Comparison of ENCODE assay signal across 22 cellular contexts in genomic region chrX:70089575-70090297, GRCh38. TPM values are rescaled to one million over a fixed set of nuclear protein-coding genes. Genes with fewer than 3 reads are reported as not detected.
DNase-seq lines count a peak whose midpoint lies in the region; ATAC-seq and TF ChIP-seq lines count a peak whose summit lies in the region.
"Had no signal": no experiment of that assay in that cellular context is flagged by ENCODE, and none has a peak within 500 bp of the region (broad histone marks: within the 10 kb centered on the region; RNA-seq: fewer than 3 reads in every experiment).

No MANE protein-coding gene starts in this region.

- DNase-seq in AG08396 (ENCODE audit: low spot score) (peak; percentile 23), brain microvascular endothelial cell (peak; percentile 29), hepatic stellate cell (ENCODE audit: low spot score) (peak; percentile 41), anterior cingulate cortex (lab: John Stamatoyannopoulos, UW) (no peak), mucosa of gallbladder (ENCODE audit: low spot score) (no peak)
- DNase-seq: activated CD4-positive, alpha-beta T cell treated with anti-CD3 and anti-CD28 coated beads for 4 hours; activated naive CD8-positive, alpha-beta T cell treated with anti-CD3 and anti-CD28 coated beads, Interleukin-2, amount 50 U/mL, for 24 hours; effector CD4-positive, alpha-beta T cell; foreskin melanocyte; left ventricle myocardium superior; NCI-H1436; NCI-H2227 treated with DMSO at 0.1 percent for 48 hours; occipital lobe; right cardiac atrium; stimulated activated naive B cell treated with anti-CD40 and anti-IgM and Interleukin-4, amounts not matched to agents 10 μg/mL and 1 μg/mL and 100 μg/mL, for 72 hours; T1000; tibial artery had no signal

- H3K9me3 ChIP-seq in HEK293 (ENCODE audit: control insufficient read depth, insufficient read depth, low read depth, low read length) = no peaks in the 10 kb centered on the region
- H3K9me3 ChIP-seq: tibial artery had no signal

- POLR2A ChIA-PET in HEK293 (lab: Yijun Ruan, JAX) = no interaction called here

- TF ChIP-seq CTCF in HEK293 (tag by site-specific recombination; IDR thresholded peaks at IDR 0.05) (no peak), brain microvascular endothelial cell (IDR thresholded peaks at IDR 0.05; ENCODE audit: low read depth, low read length, missing control alignments) (no peak)

- ATAC-seq in GM18873 (IDR thresholded peaks at IDR 0.05; ENCODE audit: low FRiP score, unreplicated experiment) (no peak), HG03135 (IDR thresholded peaks at IDR 0.05; ENCODE audit: unreplicated experiment) (no peak)
- ATAC-seq: activated naive CD8-positive, alpha-beta T cell treated with anti-CD3 and anti-CD28 coated beads, Interleukin-2, amount 50 U/mL, for 24 hours; left ventricle myocardium superior; Panc1; right cardiac atrium; stimulated activated naive B cell treated with anti-CD40 and anti-IgM and Interleukin-4, amounts not matched to agents 10 μg/mL and 1 μg/mL and 100 μg/mL, for 72 hours had no signal

- H3K4me1 ChIP-seq in HEK293 (ENCODE audit: control insufficient read depth, insufficient read depth, low read length) = 0 out of 2 replicates have a peak, but pooled peaks cover 4% of the 10 kb centered on the region
- H3K4me1 ChIP-seq: tibial artery had no signal

- in situ Hi-C loops in brain microvascular endothelial cell (cut with HindIII; ENCODE audit: low pct_ligation_motif_present, low sequenced_read_pairs) = no loop called here

- H3K4me3 ChIP-seq in HEK293 (ENCODE audit: low read depth, low read length) (no peak overlapping the region), brain microvascular endothelial cell (ENCODE audit: low read depth, low read length) (no peak overlapping the region)
- H3K4me3 ChIP-seq: tibial artery had no signal

- no peaks in the 10 kb centered on the region for H3K27me3 ChIP-seq in brain microvascular endothelial cell (replicated peaks)
- H3K27me3 ChIP-seq: tibial artery had no signal

- CTCF ChIA-PET in HEK293 (lab: Yijun Ruan, JAX) = interaction anchor here (0.6 kb wide), 1 partner anchor 610 kb away, joined by 3 read pairs; no protein-coding TSS in a partner anchor

- no peaks in the 10 kb centered on the region for H3K36me3 ChIP-seq in HEK293 (ENCODE audit: control insufficient read depth in 2 of 2, insufficient read depth in 1 of 2, low read length in 2 of 2)
- no peaks in the 10 kb centered on the region for H3K36me3 ChIP-seq in brain microvascular endothelial cell (replicated peaks)
- H3K36me3 ChIP-seq: tibial artery had no signal

- H3K27ac ChIP-seq in HEK293 (ENCODE audit: extremely low read depth, low read depth, low read length) (no peak overlapping the region), brain microvascular endothelial cell (no peak overlapping the region)
- H3K27ac ChIP-seq: tibial artery had no signal

TF ChIP-seq in HEK293, 187 proteins besides CTCF, POLR2A, EP300 and RAD21:
- peak; percentile 99 for TF ChIP-seq PRDM1 (tag by site-specific recombination; IDR thresholded peaks at IDR 0.05)
- TF ChIP-seq, protein P1, sequence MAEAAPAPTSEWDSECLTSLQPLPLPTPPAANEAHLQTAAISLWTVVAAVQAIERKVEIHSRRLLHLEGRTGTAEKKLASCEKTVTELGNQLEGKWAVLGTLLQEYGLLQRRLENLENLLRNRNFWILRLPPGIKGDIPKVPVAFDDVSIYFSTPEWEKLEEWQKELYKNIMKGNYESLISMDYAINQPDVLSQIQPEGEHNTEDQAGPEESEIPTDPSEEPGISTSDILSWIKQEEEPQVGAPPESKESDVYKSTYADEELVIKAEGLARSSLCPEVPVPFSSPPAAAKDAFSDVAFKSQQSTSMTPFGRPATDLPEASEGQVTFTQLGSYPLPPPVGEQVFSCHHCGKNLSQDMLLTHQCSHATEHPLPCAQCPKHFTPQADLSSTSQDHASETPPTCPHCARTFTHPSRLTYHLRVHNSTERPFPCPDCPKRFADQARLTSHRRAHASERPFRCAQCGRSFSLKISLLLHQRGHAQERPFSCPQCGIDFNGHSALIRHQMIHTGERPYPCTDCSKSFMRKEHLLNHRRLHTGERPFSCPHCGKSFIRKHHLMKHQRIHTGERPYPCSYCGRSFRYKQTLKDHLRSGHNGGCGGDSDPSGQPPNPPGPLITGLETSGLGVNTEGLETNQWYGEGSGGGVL (tag by site-specific recombination; IDR thresholded peaks at IDR 0.05) = no peak

RNA-seq across cellular contexts. Expression of gene OTUD6A, which starts 27.5 kb away (rescaled TPM):
- total RNA-seq in mucosa of gallbladder = not detected
- total RNA-seq: A673, left ventricle myocardium superior, occipital lobe, right cardiac atrium had no signal

RNA-seq across cellular contexts. Expression of gene AWAT2, which starts 40.0 kb away (rescaled TPM):
- not detected for total RNA-seq in mucosa of gallbladder
- total RNA-seq: A673, left ventricle myocardium superior, occipital lobe, right cardiac atrium had no signal

RNA-seq across cellular contexts. Expression of gene IGBP1, which starts 43.5 kb away (rescaled TPM):
- total RNA-seq in mucosa of gallbladder = 61.9 TPM

Comparison
In these comparisons a context has a peak if more than half of its experiments do, and no peak if none do; other contexts are left out.
1. DNase-seq: peak in AG08396 (single experiment), brain microvascular endothelial cell (single experiment) and hepatic stellate cell (single experiment); none in anterior cingulate cortex (0 of 58) and mucosa of gallbladder (single experiment).